In the genomic region with DNA sequence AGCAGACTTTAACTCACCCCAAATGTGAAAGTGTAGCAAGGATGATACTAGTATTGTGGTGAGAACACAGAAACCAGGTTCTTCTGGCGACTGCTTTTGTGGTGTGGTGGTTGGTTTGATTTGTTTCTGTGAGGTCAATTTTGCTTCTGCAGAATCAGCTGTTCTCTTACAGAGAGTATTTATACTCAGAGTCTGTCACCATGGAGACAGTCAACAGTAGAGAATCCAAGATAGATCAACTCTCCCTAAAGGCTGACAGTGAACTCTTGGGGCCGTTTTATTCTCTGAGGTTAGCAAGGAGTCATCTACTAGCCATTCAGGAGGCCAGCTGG, we compare ENCODE assay signal across 1 cellular context.
TF ChIP-seq lines count a peak whose summit lies in the region.

Gene CFAP107 (plus strand): TSS at position 209 of the 332 bp plus-strand sequence. CDS start 231 bp downstream, outside the sequence.

TF ChIP-seq in K562, 482 proteins besides CTCF, POLR2A, EP300 and RAD21:
- TF ChIP-seq, protein P1, sequence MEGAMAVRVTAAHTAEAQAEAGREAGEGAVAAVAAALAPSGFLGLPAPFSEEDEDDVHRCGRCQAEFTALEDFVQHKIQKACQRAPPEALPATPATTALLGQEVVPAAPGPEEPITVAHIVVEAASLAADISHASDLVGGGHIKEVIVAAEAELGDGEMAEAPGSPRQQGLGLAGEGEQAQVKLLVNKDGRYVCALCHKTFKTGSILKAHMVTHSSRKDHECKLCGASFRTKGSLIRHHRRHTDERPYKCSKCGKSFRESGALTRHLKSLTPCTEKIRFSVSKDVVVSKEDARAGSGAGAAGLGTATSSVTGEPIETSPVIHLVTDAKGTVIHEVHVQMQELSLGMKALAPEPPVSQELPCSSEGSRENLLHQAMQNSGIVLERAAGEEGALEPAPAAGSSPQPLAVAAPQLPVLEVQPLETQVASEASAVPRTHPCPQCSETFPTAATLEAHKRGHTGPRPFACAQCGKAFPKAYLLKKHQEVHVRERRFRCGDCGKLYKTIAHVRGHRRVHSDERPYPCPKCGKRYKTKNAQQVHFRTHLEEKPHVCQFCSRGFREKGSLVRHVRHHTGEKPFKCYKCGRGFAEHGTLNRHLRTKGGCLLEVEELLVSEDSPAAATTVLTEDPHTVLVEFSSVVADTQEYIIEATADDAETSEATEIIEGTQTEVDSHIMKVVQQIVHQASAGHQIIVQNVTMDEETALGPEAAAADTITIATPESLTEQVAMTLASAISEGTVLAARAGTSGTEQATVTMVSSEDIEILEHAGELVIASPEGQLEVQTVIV (CRISPR knock-in tag; IDR thresholded peaks at IDR 0.05; ENCODE audit: borderline replicate concordance), result no peak
- TF ChIP-seq GABPB2 (CRISPR knock-in tag; conservative IDR thresholded peaks at IDR 0.05), result no peak
- TF ChIP-seq ZNF830 (CRISPR knock-in tag; IDR thresholded peaks at IDR 0.05), result no peak
- TF ChIP-seq ZNF197 (CRISPR knock-in tag; IDR thresholded peaks at IDR 0.05; ENCODE audit: low read depth), result no peak
- no peak for TF ChIP-seq SMAD3 (CRISPR knock-in tag; conservative IDR thresholded peaks at IDR 0.05)
- no peak for TF ChIP-seq JUNB (CRISPR knock-in tag; conservative IDR thresholded peaks at IDR 0.05)
- peak; percentile 73 for TF ChIP-seq ADNP (tag; IDR thresholded peaks at IDR 0.05)
- peak; percentile 81 for TF ChIP-seq RFX1 (IDR thresholded peaks at IDR 0.05)
- TF ChIP-seq, protein P2, sequence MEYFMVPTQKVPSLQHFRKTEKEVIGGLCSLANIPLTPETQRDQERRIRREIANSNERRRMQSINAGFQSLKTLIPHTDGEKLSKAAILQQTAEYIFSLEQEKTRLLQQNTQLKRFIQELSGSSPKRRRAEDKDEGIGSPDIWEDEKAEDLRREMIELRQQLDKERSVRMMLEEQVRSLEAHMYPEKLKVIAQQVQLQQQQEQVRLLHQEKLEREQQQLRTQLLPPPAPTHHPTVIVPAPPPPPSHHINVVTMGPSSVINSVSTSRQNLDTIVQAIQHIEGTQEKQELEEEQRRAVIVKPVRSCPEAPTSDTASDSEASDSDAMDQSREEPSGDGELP (CRISPR knock-in tag; IDR thresholded peaks at IDR 0.05; ENCODE audit: borderline replicate concordance), result peak; percentile 37; the same call in 1 of the 2 replicates
- peak; percentile 13; the same call in 1 of the 2 replicates for TF ChIP-seq TOE1 (IDR thresholded peaks at IDR 0.05; ENCODE audit: borderline replicate concordance)
- TF ChIP-seq TOE1 (CRISPR knock-in tag; IDR thresholded peaks at IDR 0.05; ENCODE audit: borderline replicate concordance, low read depth), result no peak
- TF ChIP-seq DACH1 (IDR thresholded peaks at IDR 0.05; ENCODE audit: partially characterized antibody), result no peak
- TF ChIP-seq ZNF133 (CRISPR knock-in tag; IDR thresholded peaks at IDR 0.05), result no peak
- peak; percentile 17; the same call in 1 of the 2 replicates for TF ChIP-seq C11orf30 (IDR thresholded peaks at IDR 0.05; ENCODE audit: low read depth)
- TF ChIP-seq ZNF224 (CRISPR knock-in tag; IDR thresholded peaks at IDR 0.05), result no peak
- TF ChIP-seq CBX1 (IDR thresholded peaks at IDR 0.05; ENCODE audit: low read depth), result peak; percentile 11; the same call in 1 of the 2 replicates
- no peak for TF ChIP-seq ZNF134 (CRISPR knock-in tag; conservative IDR thresholded peaks at IDR 0.05)
- TF ChIP-seq MAFG (tag; conservative IDR thresholded peaks at IDR 0.05), result peak; percentile 21; the same call in 1 of the 2 replicates
- TF ChIP-seq FOXJ2 (tag; IDR thresholded peaks at IDR 0.05), result peak; percentile 90
- TF ChIP-seq KLF13 (tag; IDR thresholded peaks at IDR 0.05; ENCODE audit: borderline replicate concordance, low read depth), result no peak
- TF ChIP-seq ZBTB1 (CRISPR knock-in tag; IDR thresholded peaks at IDR 0.05; ENCODE audit: borderline replicate concordance, low read depth), result peak; percentile 82; the same call in 1 of the 2 replicates
- TF ChIP-seq ZEB2 (IDR thresholded peaks at IDR 0.05), result peak; percentile 86
- no peak for TF ChIP-seq TRIM25 (IDR thresholded peaks at IDR 0.05; ENCODE audit: borderline replicate concordance)
- TF ChIP-seq HMG20A (CRISPR knock-in tag; conservative IDR thresholded peaks at IDR 0.05), result no peak
- TF ChIP-seq GMEB1 (CRISPR knock-in tag; IDR thresholded peaks at IDR 0.05), result no peak
- TF ChIP-seq, protein P3, sequence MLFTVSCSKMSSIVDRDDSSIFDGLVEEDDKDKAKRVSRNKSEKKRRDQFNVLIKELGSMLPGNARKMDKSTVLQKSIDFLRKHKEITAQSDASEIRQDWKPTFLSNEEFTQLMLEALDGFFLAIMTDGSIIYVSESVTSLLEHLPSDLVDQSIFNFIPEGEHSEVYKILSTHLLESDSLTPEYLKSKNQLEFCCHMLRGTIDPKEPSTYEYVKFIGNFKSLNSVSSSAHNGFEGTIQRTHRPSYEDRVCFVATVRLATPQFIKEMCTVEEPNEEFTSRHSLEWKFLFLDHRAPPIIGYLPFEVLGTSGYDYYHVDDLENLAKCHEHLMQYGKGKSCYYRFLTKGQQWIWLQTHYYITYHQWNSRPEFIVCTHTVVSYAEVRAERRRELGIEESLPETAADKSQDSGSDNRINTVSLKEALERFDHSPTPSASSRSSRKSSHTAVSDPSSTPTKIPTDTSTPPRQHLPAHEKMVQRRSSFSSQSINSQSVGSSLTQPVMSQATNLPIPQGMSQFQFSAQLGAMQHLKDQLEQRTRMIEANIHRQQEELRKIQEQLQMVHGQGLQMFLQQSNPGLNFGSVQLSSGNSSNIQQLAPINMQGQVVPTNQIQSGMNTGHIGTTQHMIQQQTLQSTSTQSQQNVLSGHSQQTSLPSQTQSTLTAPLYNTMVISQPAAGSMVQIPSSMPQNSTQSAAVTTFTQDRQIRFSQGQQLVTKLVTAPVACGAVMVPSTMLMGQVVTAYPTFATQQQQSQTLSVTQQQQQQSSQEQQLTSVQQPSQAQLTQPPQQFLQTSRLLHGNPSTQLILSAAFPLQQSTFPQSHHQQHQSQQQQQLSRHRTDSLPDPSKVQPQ (CRISPR knock-in tag; IDR thresholded peaks at IDR 0.05; ENCODE audit: borderline replicate concordance), result no peak
- TF ChIP-seq ZMIZ1 (IDR thresholded peaks at IDR 0.05; ENCODE audit: low read depth in 2 of 2, low read length in 2 of 2), result no peak
